ENCODE assay signal across 1 cellular context in genomic region chr9:99185328-99185632, GRCh38.
TF ChIP-seq lines count a peak whose summit lies in the region.

No MANE protein-coding gene starts in this region.

TF ChIP-seq in K562, 482 proteins besides CTCF, POLR2A, EP300 and RAD21:
- TF ChIP-seq KDM1A (IDR thresholded peaks at IDR 0.05) (peak in 1 of 2 experiments; percentile 15; a peak in 1 of 4 replicates), JUND (IDR thresholded peaks at IDR 0.05; ENCODE audit: borderline replicate concordance, low read depth, low read length) (no peak), JUND (tag; IDR thresholded peaks at IDR 0.05; ENCODE audit: borderline replicate concordance, low read depth, low read length) (no peak), RBM25 (IDR thresholded peaks at IDR 0.05; ENCODE audit: low read depth, low read length, severe bottlenecking) (peak; percentile 84)
